ENCODE assay signal across 8 cellular contexts in genomic region chr6:87700729-87701675, GRCh38. TPM values are rescaled to one million over a fixed set of nuclear protein-coding genes. Genes with fewer than 3 reads are reported as not detected.
DNase-seq lines count a peak whose midpoint lies in the region; ATAC-seq and TF ChIP-seq lines count a peak whose summit lies in the region.

No MANE protein-coding gene starts in this region.

- H3K9me3 ChIP-seq in thoracic aorta, result no peaks in the 10 kb centered on the region

- peak; percentile 44 for TF ChIP-seq POLR2A in erythroblast (IDR thresholded peaks at IDR 0.05; ENCODE audit: low read length)

- H3K27ac ChIP-seq in thoracic aorta, result peak overlapping the region; percentile 96 to 98

- peaks cover 22% of the 10 kb centered on the region for H3K36me3 Mint-ChIP-seq in activated CD4-positive, alpha-beta memory T cell treated with anti-CD3 and anti-CD28 coated beads for 36 hours

- H3K36me3 ChIP-seq in thoracic aorta, result no peaks in the 10 kb centered on the region

- no peak for TF ChIP-seq CTCF in thoracic aorta (IDR thresholded peaks at IDR 0.05)

- H3K27me3 Mint-ChIP-seq in activated CD4-positive, alpha-beta memory T cell treated with anti-CD3 and anti-CD28 coated beads for 36 hours, result no peaks in the 10 kb centered on the region

- H3K27me3 ChIP-seq in thoracic aorta (replicated peaks; ENCODE audit: insufficient read depth), result no peaks in the 10 kb centered on the region

- peak overlapping the region; percentile 91 for H3K27ac Mint-ChIP-seq in activated CD4-positive, alpha-beta memory T cell treated with anti-CD3 and anti-CD28 coated beads for 36 hours

- peak overlapping the region; percentile 97 for H3K4me3 ChIP-seq in thoracic aorta

- peak; percentile 0 for ATAC-seq in HG02763 (IDR thresholded peaks at IDR 0.05; ENCODE audit: unreplicated experiment)
- no peak for ATAC-seq in thoracic aorta (ENCODE audit: insufficient number of reproducible peaks, low FRiP score, low read depth)
- ATAC-seq in HG03342 (IDR thresholded peaks at IDR 0.05; ENCODE audit: unreplicated experiment), result no peak

- DNase-seq in GM03348 (ENCODE audit: low spot score), result peak; percentile 44
- peak; percentile 41 for DNase-seq in NCI-H510A (lab: John Stamatoyannopoulos, UW)
- DNase-seq in activated CD4-positive, alpha-beta memory T cell treated with anti-CD3 and anti-CD28 coated beads for 36 hours, result peak; percentile 67
- DNase-seq in erythroblast (lab: John Stamatoyannopoulos, UW), result peak; percentile 84 to 86
- peak; percentile 87 for DNase-seq in myocyte (ENCODE audit: low read depth)
- no peak for DNase-seq in thoracic aorta (ENCODE audit: low spot score)

- CTCF ChIA-PET in activated CD4-positive, alpha-beta memory T cell treated with anti-CD3 and anti-CD28 coated beads for 36 hours (lab: Charles Lee), result interaction anchor here (0.6 to 2.4 kb wide), 3 partner anchors 31 to 58 kb away, joined by 3 to 8 read pairs (median 6); no protein-coding TSS in a partner anchor

- intact Hi-C loops in activated CD4-positive, alpha-beta memory T cell treated with anti-CD3 and anti-CD28 coated beads for 36 hours (cut with micrococcal nuclease), result loop anchor here (1.0 to 5.0 kb wide), 7 partner anchors 9 to 519 kb away; partner anchors contain the start of genes CFAP206 and SMIM8

- POLR2A ChIA-PET in activated CD4-positive, alpha-beta memory T cell treated with anti-CD3 and anti-CD28 coated beads for 36 hours (lab: Charles Lee), result interaction anchor here (0.7 to 2.6 kb wide), 10 partner anchors 14 to 107 kb away, joined by 3 to 12 read pairs (median 6); no protein-coding TSS in a partner anchor

- H3K4me1 ChIP-seq in thoracic aorta (ENCODE audit: control insufficient read depth in 1 of 2, low read depth in 2 of 2), result peaks cover 16 to 24% of the 10 kb centered on the region in 2 donors

- peaks cover 46% of the 10 kb centered on the region for H3K4me1 Mint-ChIP-seq in activated CD4-positive, alpha-beta memory T cell treated with anti-CD3 and anti-CD28 coated beads for 36 hours (ENCODE audit: low read depth)

- H3K9me3 Mint-ChIP-seq in activated CD4-positive, alpha-beta memory T cell treated with anti-CD3 and anti-CD28 coated beads for 36 hours, result no peaks in the 10 kb centered on the region

- H3K4me3 Mint-ChIP-seq in activated CD4-positive, alpha-beta memory T cell treated with anti-CD3 and anti-CD28 coated beads for 36 hours, result peak overlapping the region; percentile 86

RNA-seq across cellular contexts. Expression of gene AKIRIN2, which starts 1.0 kb away (rescaled TPM):
- total RNA-seq in activated CD4-positive, alpha-beta memory T cell treated with anti-CD3 and anti-CD28 coated beads for 36 hours, result 10 to 100 TPM; 45.7 to 46.0 TPM
- total RNA-seq in myocyte (23.7 and 31.0 TPM in 2 replicates), thoracic aorta (10 to 100 TPM; 30.5 to 38.7 TPM)
- 51.2 TPM for polyA plus RNA-seq in myocyte (2012)
